In the genomic region with DNA sequence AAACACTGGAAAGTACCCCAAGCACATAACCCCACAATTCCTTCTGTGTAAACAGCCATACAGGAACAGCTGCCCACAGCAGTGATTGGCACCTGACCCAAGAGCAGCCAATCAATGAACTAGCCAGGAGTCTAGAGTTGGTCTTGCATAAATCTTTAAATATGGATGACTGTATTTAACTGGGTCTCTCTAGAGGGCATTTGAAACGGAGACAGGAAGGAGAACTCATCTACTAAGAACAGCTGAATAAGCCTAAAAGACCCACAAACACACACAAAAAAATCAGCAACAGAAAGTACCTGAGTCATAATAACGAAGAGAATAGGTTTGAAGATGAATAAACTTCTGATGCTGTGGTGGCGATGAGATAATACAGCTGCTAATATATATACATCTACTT, we compare ENCODE assay signal across 13 cellular contexts. TPM values are rescaled to one million over a fixed set of nuclear protein-coding genes. Genes with fewer than 3 reads are reported as not detected.
A peak's percentile ranks its signal among the peaks of the same experiment; 100 is the strongest.
DNase-seq lines count a peak whose midpoint lies in the region; ATAC-seq and TF ChIP-seq lines count a peak whose summit lies in the region.
"Had no signal": no experiment of that assay in that cellular context is flagged by ENCODE, and none has a peak within 500 bp of the region (broad histone marks: within the 10 kb centered on the region; RNA-seq: fewer than 3 reads in every experiment).

No MANE protein-coding gene starts in this region.

- H3K4me1 Mint-ChIP-seq in activated T-cell treated with anti-CD3 and anti-CD28 coated beads, Interleukin-2, amount 50 U/mL, for 72 hours (ENCODE audit: low read depth), result peaks cover 26% of the 10 kb centered on the region
- peaks cover 32% of the 10 kb centered on the region for H3K4me1 Mint-ChIP-seq in stimulated activated effector memory CD8-positive, alpha-beta T cell treated with anti-CD3 and anti-CD28 coated beads, Interleukin-12 subunit alpha, Interleukin-12 subunit beta, amount 100 ng/mL, for 72 hours
- H3K4me1 Mint-ChIP-seq: neural crest cell had no signal

- WGBS in psoas muscle, 3 donors, result 91 to 93% (median 93%) methylated on average over 3 of the region's 3 CpGs

- H3K4me3 ChIP-seq in psoas muscle, result no peak overlapping the region
- H3K4me3 ChIP-seq in mucosa of descending colon, result no peak overlapping the region

- peak overlapping the region; percentile 87 for H3K27ac Mint-ChIP-seq in activated T-cell treated with anti-CD3 and anti-CD28 coated beads, Interleukin-2, amount 50 U/mL, for 72 hours
- H3K27ac Mint-ChIP-seq in stimulated activated effector memory CD8-positive, alpha-beta T cell treated with anti-CD3 and anti-CD28 coated beads, Interleukin-12 subunit alpha, Interleukin-12 subunit beta, amount 100 ng/mL, for 72 hours, result peak overlapping the region; percentile 88
- H3K27ac Mint-ChIP-seq: dendritic cell treated with granulocyte-macrophage colony-stimulating factor and Interleukin-4, amounts not matched to agents 40 ng/mL and 50 ng/mL, for 4 days had no signal

- intact Hi-C loops in psoas muscle (cut with DNase I) (no loop called here), mucosa of descending colon (cut with DNase I, micrococcal nuclease) (no loop called here)

- H3K36me3 Mint-ChIP-seq in activated T-cell treated with anti-CD3 and anti-CD28 coated beads, Interleukin-2, amount 50 U/mL, for 72 hours (ENCODE audit: insufficient read depth in 2 of 2), result peaks cover 2 to 6% of the 10 kb centered on the region in 2 donors
- no peaks in the 10 kb centered on the region for H3K36me3 Mint-ChIP-seq in stimulated activated effector memory CD8-positive, alpha-beta T cell treated with anti-CD3 and anti-CD28 coated beads, Interleukin-12 subunit alpha, Interleukin-12 subunit beta, amount 100 ng/mL, for 72 hours

- ATAC-seq in activated T-cell treated with anti-CD3 and anti-CD28 coated beads, Interleukin-2, amount 50 U/mL, for 72 hours (replicated peaks in 1 of 2), result peak; percentile 68 to 84
- ATAC-seq in GM21717 (IDR thresholded peaks at IDR 0.05; ENCODE audit: unreplicated experiment) (peak; percentile 57), HG03469 (IDR thresholded peaks at IDR 0.05; ENCODE audit: unreplicated experiment) (peak; percentile 34), psoas muscle (no peak), mucosa of descending colon (no peak)
- ATAC-seq in stimulated activated effector memory CD8-positive, alpha-beta T cell treated with anti-CD3 and anti-CD28 coated beads, Interleukin-12 subunit alpha, Interleukin-12 subunit beta, amount 100 ng/mL, for 72 hours, result peak; percentile 92

- H3K4me1 ChIP-seq in psoas muscle (no peaks in the 10 kb centered on the region), mucosa of descending colon (ENCODE audit: low read depth) (no peaks in the 10 kb centered on the region)

- H3K9me3 ChIP-seq in psoas muscle (no peaks in the 10 kb centered on the region), mucosa of descending colon (no peaks in the 10 kb centered on the region)

- peak overlapping the region; percentile 50 to 82 for H3K4me3 Mint-ChIP-seq in activated T-cell treated with anti-CD3 and anti-CD28 coated beads, Interleukin-2, amount 50 U/mL, for 72 hours
- H3K4me3 Mint-ChIP-seq in stimulated activated effector memory CD8-positive, alpha-beta T cell treated with anti-CD3 and anti-CD28 coated beads, Interleukin-12 subunit alpha, Interleukin-12 subunit beta, amount 100 ng/mL, for 72 hours, result peak overlapping the region; percentile 57
- H3K4me3 Mint-ChIP-seq: dendritic cell treated with granulocyte-macrophage colony-stimulating factor and Interleukin-4, amounts not matched to agents 40 ng/mL and 50 ng/mL, for 4 days; neural crest cell had no signal

- H3K27me3 ChIP-seq in psoas muscle (ENCODE audit: insufficient read depth in 3 of 3, low read length in 2 of 3), result no peaks in the 10 kb centered on the region

- no peak overlapping the region for H3K27ac ChIP-seq in psoas muscle
- H3K27ac ChIP-seq: HL-60 had no signal

- no peaks in the 10 kb centered on the region for H3K27me3 Mint-ChIP-seq in activated T-cell treated with anti-CD3 and anti-CD28 coated beads, Interleukin-2, amount 50 U/mL, for 72 hours (ENCODE audit: low read depth)
- H3K27me3 Mint-ChIP-seq: dendritic cell treated with granulocyte-macrophage colony-stimulating factor and Interleukin-4, amounts not matched to agents 40 ng/mL and 50 ng/mL, for 4 days had no signal

- no peaks in the 10 kb centered on the region for H3K9me3 Mint-ChIP-seq in activated T-cell treated with anti-CD3 and anti-CD28 coated beads, Interleukin-2, amount 50 U/mL, for 72 hours
- no peaks in the 10 kb centered on the region for H3K9me3 Mint-ChIP-seq in stimulated activated effector memory CD8-positive, alpha-beta T cell treated with anti-CD3 and anti-CD28 coated beads, Interleukin-12 subunit alpha, Interleukin-12 subunit beta, amount 100 ng/mL, for 72 hours
- H3K9me3 Mint-ChIP-seq: neural crest cell had no signal

- peaks cover 0 to 4% of the 10 kb centered on the region in 2 donors for H3K36me3 ChIP-seq in psoas muscle (ENCODE audit: insufficient read depth in 1 of 2, low read depth in 1 of 2)
- H3K36me3 ChIP-seq in mucosa of descending colon (ENCODE audit: low read depth), result no peaks in the 10 kb centered on the region

- no peak for DNase-seq in activated T-cell treated with anti-CD3 and anti-CD28 coated beads, Interleukin-2, amount 50 U/mL, for 72 hours
- DNase-seq in activated T-cell treated with anti-CD3 and anti-CD28 coated beads for 4 hours (no peak), psoas muscle (no peak), mucosa of descending colon (no peak), GM19238 (ENCODE audit: insufficient read length, low spot score) (no peak)
- DNase-seq in stimulated activated effector memory CD8-positive, alpha-beta T cell treated with anti-CD3 and anti-CD28 coated beads, Interleukin-12 subunit alpha, Interleukin-12 subunit beta, amount 100 ng/mL, for 72 hours (ENCODE audit: low spot score in 2 of 2), result peak in 1 of 2 donors; percentile 57
- DNase-seq: hypothalamus, NCI-H1694 treated with DMSO at 0.1 percent for 48 hours had no signal

- TF ChIP-seq CTCF in psoas muscle (IDR thresholded peaks at IDR 0.05) (no peak), mucosa of descending colon (IDR thresholded peaks at IDR 0.05) (no peak)

RNA-seq across cellular contexts. Expression of gene ASF1A, which starts 49.0 kb away (rescaled TPM):
- total RNA-seq in activated T-cell treated with anti-CD3 and anti-CD28 coated beads, Interleukin-2, amount 50 U/mL, for 72 hours, result 10 to 100 TPM; 45.6 to 58.4 TPM
- total RNA-seq in psoas muscle, result 10 to 100 TPM in 3 of 4 donors, 1 to 10 TPM in 1; 6.8 to 15.4 (median 12.1) TPM
- 10 to 100 TPM in 1 of 3 donors, 1 to 10 TPM in 2; 5.3 to 22.1 (median 6.0) TPM for polyA plus RNA-seq in psoas muscle
- 10 to 100 TPM; 14.3 to 22.2 (median 17.1) TPM for total RNA-seq in mucosa of descending colon

Comparison
In these comparisons a context has a peak if more than half of its experiments do, and no peak if none do; other contexts are left out.
1. ATAC-seq: peak in activated T-cell treated with anti-CD3 and anti-CD28 coated beads, Interleukin-2, amount 50 U/mL, for 72 hours (2 of 2), GM21717 (single experiment), HG03469 (single experiment) and stimulated activated effector memory CD8-positive, alpha-beta T cell treated with anti-CD3 and anti-CD28 coated beads, Interleukin-12 subunit alpha, Interleukin-12 subunit beta, amount 100 ng/mL, for 72 hours (single experiment); none in psoas muscle (0 of 4) and mucosa of descending colon (single experiment).